In genomic region chr16:1426734-1427451, GRCh38 we compare ENCODE assay signal across 2 cellular contexts.
TF ChIP-seq lines count a peak whose summit lies in the region.

No MANE protein-coding gene starts in this region.

TF ChIP-seq in HepG2, 621 proteins besides CTCF, POLR2A, EP300 and RAD21:
- TF ChIP-seq STAG1 (CRISPR knock-in tag; IDR thresholded peaks at IDR 0.05) (0 out of 2 replicates have a peak, but pooled peaks have one; percentile 4), KAT2B (IDR thresholded peaks at IDR 0.05; ENCODE audit: borderline replicate concordance, low read depth, low read length) (peak; percentile 10; the same call in 1 of the 2 replicates), SP5 (CRISPR knock-in tag; IDR thresholded peaks at IDR 0.05; ENCODE audit: borderline replicate concordance, low read depth) (no peak), ZNF484 (CRISPR knock-in tag; IDR thresholded peaks at IDR 0.05; ENCODE audit: borderline replicate concordance, low read depth) (no peak)

TF ChIP-seq in WTC11, 78 proteins besides CTCF, POLR2A, EP300 and RAD21:
- TF ChIP-seq PREB (CRISPR knock-in tag; IDR thresholded peaks at IDR 0.05; ENCODE audit: borderline replicate concordance) (no peak), ATF6 (CRISPR knock-in tag; IDR thresholded peaks at IDR 0.05) (no peak), JAZF1 (CRISPR knock-in tag; IDR thresholded peaks at IDR 0.05) (no peak), ZNF138 (CRISPR knock-in tag; conservative IDR thresholded peaks at IDR 0.05) (no peak), ELF4 (CRISPR knock-in tag; IDR thresholded peaks at IDR 0.05; ENCODE audit: low read depth) (no peak), RORB (CRISPR knock-in tag; IDR thresholded peaks at IDR 0.05) (no peak), CREB1 (CRISPR knock-in tag; IDR thresholded peaks at IDR 0.05) (no peak), RELA (CRISPR knock-in tag; IDR thresholded peaks at IDR 0.05; ENCODE audit: borderline replicate concordance) (no peak), TCF7 (CRISPR knock-in tag; IDR thresholded peaks at IDR 0.05; ENCODE audit: low read depth) (no peak), EMX1 (CRISPR knock-in tag; IDR thresholded peaks at IDR 0.05) (no peak), ZNF232 (CRISPR knock-in tag; IDR thresholded peaks at IDR 0.05) (no peak), ZNF512 (CRISPR knock-in tag; IDR thresholded peaks at IDR 0.05; ENCODE audit: borderline replicate concordance) (no peak), NFATC4 (CRISPR knock-in tag; IDR thresholded peaks at IDR 0.05) (no peak), AR (CRISPR knock-in tag; IDR thresholded peaks at IDR 0.05) (no peak), ATF1 (CRISPR knock-in tag; IDR thresholded peaks at IDR 0.05) (no peak), CDX4 (CRISPR knock-in tag; IDR thresholded peaks at IDR 0.05; ENCODE audit: borderline replicate concordance) (no peak), TEAD4 (CRISPR knock-in tag; IDR thresholded peaks at IDR 0.05) (no peak)
TF ChIP-seq in WTC11: peak in this region for 0.
